ENCODE assay signal across 30 cellular contexts in genomic region chr3:126516936-126517290, GRCh38. TPM values are rescaled to one million over a fixed set of nuclear protein-coding genes. Genes with fewer than 3 reads are reported as not detected.
"Had no signal": no experiment of that assay in that cellular context is flagged by ENCODE, and none has a peak within 500 bp of the region (broad histone marks: within the 10 kb centered on the region; RNA-seq: fewer than 3 reads in every experiment).

No MANE protein-coding gene starts in this region.

- H3K4me3 ChIP-seq: adrenal gland, breast epithelium had no signal

- H3K9me3 ChIP-seq: adrenal gland, breast epithelium had no signal

- ATAC-seq: activated CD8-positive, alpha-beta T cell treated with anti-CD3 and anti-CD28 coated beads, Interleukin-2, amount 10 ng/mL, durations not matched to agents 7 days and 5 days; Panc1; T-helper 17 cell; WTC11 had no signal

- H3K4me1 ChIP-seq: adrenal gland, breast epithelium had no signal

- H3K27ac ChIP-seq: adrenal gland, breast epithelium, KMS-11 had no signal

- DNase-seq: activated CD4-positive, alpha-beta T cell treated with anti-CD3 and anti-CD28 coated beads for 48 hours; activated CD4-positive, alpha-beta T cell treated with anti-CD3 and anti-CD28 coated beads, Interleukin-2, amount 50 U/mL, for 4 hours; activated CD4-positive, CD25-positive, alpha-beta regulatory T cell treated with anti-CD3 and anti-CD28 coated beads, Interleukin-2, amount 50 U/mL, for 72 hours; activated CD8-positive, alpha-beta memory T cell treated with anti-CD3 and anti-CD28 coated beads, Interleukin-2, amount 50 U/mL, for 48 hours; activated CD8-positive, alpha-beta T cell treated with anti-CD3 and anti-CD28 coated beads, Interleukin-2, amount 10 ng/mL, durations not matched to agents 7 days and 5 days; activated naive CD4-positive, alpha-beta T cell treated with anti-CD3 and anti-CD28 coated beads, Interleukin-2, amount 50 U/mL, for 16 hours; activated naive CD8-positive, alpha-beta T cell treated with anti-CD3 and anti-CD28 coated beads, Interleukin-2, amount 10 ng/mL, durations not matched to agents 7 days and 5 days; activated T-cell treated with anti-CD3 and anti-CD28 coated beads, Interleukin-2, amount 50 U/mL, for 1 hour; adrenal gland; anterior cingulate cortex; caudate nucleus; NCI-H1092; NCI-H1417; NCI-H1930; NCI-H2171; NCI-H2227 treated with DMSO at 0.1 percent for 48 hours; NCI-H446 treated with DMSO at 0.1 percent for 48 hours; NCI-H524 treated with DMSO at 0.1 percent for 48 hours; NCI-H748 treated with DMSO at 0.1 percent for 48 hours; OCI-M1; RPMI8226; SHP77 treated with DMSO at 0.1 percent for 48 hours; T-helper 17 cell; T-helper 9 cell had no signal

- H3K36me3 ChIP-seq: adrenal gland, breast epithelium had no signal

- H3K4me2 ChIP-seq: KMS-11 had no signal

- H3K27me3 ChIP-seq: adrenal gland, breast epithelium had no signal

- H3K9ac ChIP-seq: KMS-11 had no signal

RNA-seq across cellular contexts. Expression of gene UROC1, which starts 0.7 kb away (rescaled TPM):
- total RNA-seq: activated naive CD8-positive, alpha-beta T cell treated with anti-CD3 and anti-CD28 coated beads, Interleukin-2, amount 10 ng/mL, durations not matched to agents 7 days and 5 days; breast epithelium; MCF 10A; T-helper 17 cell; WTC11 had no signal

RNA-seq across cellular contexts. Expression of gene CHST13, which starts 7.0 kb away (rescaled TPM):
- total RNA-seq: activated CD8-positive, alpha-beta T cell treated with anti-CD3 and anti-CD28 coated beads, Interleukin-2, amount 10 ng/mL, durations not matched to agents 7 days and 5 days; MCF 10A had no signal

RNA-seq across cellular contexts. Expression of gene C3orf22, which starts 41.8 kb away (rescaled TPM):
- total RNA-seq: activated CD8-positive, alpha-beta T cell treated with anti-CD3 and anti-CD28 coated beads, Interleukin-2, amount 10 ng/mL, durations not matched to agents 7 days and 5 days; activated naive CD8-positive, alpha-beta T cell treated with anti-CD3 and anti-CD28 coated beads, Interleukin-2, amount 10 ng/mL, durations not matched to agents 7 days and 5 days; adrenal gland; breast epithelium; MCF 10A; SK-MEL-5; T-helper 17 cell; WTC11 had no signal
- polyA plus RNA-seq: adrenal gland had no signal
